In the genomic region with DNA sequence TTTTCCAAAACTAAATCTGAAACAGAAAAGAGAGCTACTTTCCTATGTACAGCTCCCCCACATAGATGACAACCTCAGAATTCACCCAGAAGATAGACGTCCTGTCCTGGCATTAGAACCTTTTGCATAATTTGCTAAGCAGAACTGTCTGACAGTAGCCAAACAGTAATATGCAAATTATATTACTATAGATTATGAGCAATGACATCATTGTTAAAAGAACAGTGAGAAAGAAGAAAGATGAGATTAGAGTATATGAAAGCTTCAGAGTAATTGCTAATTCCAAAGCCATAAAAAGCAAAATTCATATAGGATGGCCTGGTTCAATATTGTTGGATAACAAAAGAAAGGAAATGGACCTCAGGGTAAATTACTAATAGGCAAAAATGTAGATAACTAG, we compare ENCODE assay signal across 2 cellular contexts.
TF ChIP-seq lines count a peak whose summit lies in the region.

No MANE protein-coding gene starts in this region.

TF ChIP-seq in HEK293, 187 proteins besides CTCF, POLR2A, EP300 and RAD21:
- no peak for TF ChIP-seq TCF7L2 (IDR thresholded peaks at IDR 0.05; ENCODE audit: borderline replicate concordance, low read depth, low read length)
- TF ChIP-seq, protein P1, sequence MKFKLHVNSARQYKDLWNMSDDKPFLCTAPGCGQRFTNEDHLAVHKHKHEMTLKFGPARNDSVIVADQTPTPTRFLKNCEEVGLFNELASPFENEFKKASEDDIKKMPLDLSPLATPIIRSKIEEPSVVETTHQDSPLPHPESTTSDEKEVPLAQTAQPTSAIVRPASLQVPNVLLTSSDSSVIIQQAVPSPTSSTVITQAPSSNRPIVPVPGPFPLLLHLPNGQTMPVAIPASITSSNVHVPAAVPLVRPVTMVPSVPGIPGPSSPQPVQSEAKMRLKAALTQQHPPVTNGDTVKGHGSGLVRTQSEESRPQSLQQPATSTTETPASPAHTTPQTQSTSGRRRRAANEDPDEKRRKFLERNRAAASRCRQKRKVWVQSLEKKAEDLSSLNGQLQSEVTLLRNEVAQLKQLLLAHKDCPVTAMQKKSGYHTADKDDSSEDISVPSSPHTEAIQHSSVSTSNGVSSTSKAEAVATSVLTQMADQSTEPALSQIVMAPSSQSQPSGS (tag by site-specific recombination; IDR thresholded peaks at IDR 0.05; ENCODE audit: low read depth) = peak; percentile 77
- TF ChIP-seq, protein P2, sequence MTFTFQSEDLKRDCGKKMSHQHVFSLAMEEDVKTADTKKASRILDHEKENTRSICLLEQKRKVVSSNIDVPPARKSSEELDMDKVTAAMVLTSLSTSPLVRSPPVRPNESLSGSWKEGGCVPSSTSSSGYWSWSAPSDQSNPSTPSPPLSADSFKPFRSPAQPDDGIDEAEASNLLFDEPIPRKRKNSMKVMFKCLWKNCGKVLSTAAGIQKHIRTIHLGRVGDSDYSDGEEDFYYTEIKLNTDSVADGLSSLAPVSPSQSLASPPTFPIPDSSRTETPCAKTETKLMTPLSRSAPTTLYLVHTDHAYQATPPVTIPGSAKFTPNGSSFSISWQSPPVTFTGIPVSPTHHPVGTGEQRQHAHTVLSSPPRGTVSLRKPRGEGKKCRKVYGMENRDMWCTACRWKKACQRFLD (tag by site-specific recombination; IDR thresholded peaks at IDR 0.05) = no peak

TF ChIP-seq in GM12878, 131 proteins besides CTCF, POLR2A, EP300 and RAD21 (continued from another document):
- peak; percentile 38; the same call in 1 of the 2 replicates for TF ChIP-seq ATF7 (IDR thresholded peaks at IDR 0.05; ENCODE audit: low read depth)
